ENCODE assay signal across 2 cellular contexts in genomic region chr4:140296871-140297570, GRCh38.
TF ChIP-seq lines count a peak whose summit lies in the region.

No MANE protein-coding gene starts in this region.

TF ChIP-seq in HEK293, 187 proteins besides CTCF, POLR2A, EP300 and RAD21 (continued from another document):
- no peak for TF ChIP-seq ZSCAN5A (tag by site-specific recombination; IDR thresholded peaks at IDR 0.05)
- peak; percentile 50 for TF ChIP-seq PRDM1 (tag by site-specific recombination; IDR thresholded peaks at IDR 0.05)
- peak; percentile 92 for TF ChIP-seq SP7 (tag by site-specific recombination; IDR thresholded peaks at IDR 0.05)
- TF ChIP-seq ZFP69B (tag by site-specific recombination; IDR thresholded peaks at IDR 0.05), result no peak
- no peak for TF ChIP-seq PRDM2 (tag by site-specific recombination; IDR thresholded peaks at IDR 0.05; ENCODE audit: borderline replicate concordance)
- no peak for TF ChIP-seq ZNF544 (tag by site-specific recombination; IDR thresholded peaks at IDR 0.05)
- peak; percentile 29; the same call in 1 of the 2 replicates for TF ChIP-seq GLIS2 (tag by site-specific recombination; IDR thresholded peaks at IDR 0.05)
- peak; percentile 46; the same call in 1 of the 2 replicates for TF ChIP-seq ZNF394 (tag by site-specific recombination; IDR thresholded peaks at IDR 0.05; ENCODE audit: borderline replicate concordance)
- TF ChIP-seq ZNF473 (tag by site-specific recombination; IDR thresholded peaks at IDR 0.05), result no peak
- peak; percentile 58 for TF ChIP-seq GLIS1 (tag by site-specific recombination; IDR thresholded peaks at IDR 0.05)
- 0 out of 2 replicates have a peak, but pooled peaks have one; percentile 28 for TF ChIP-seq ZNF24 (tag by site-specific recombination; IDR thresholded peaks at IDR 0.05)
- peak; percentile 67 for TF ChIP-seq PATZ1 (tag by site-specific recombination; IDR thresholded peaks at IDR 0.05)
- TF ChIP-seq ZNF366 (tag by site-specific recombination; conservative IDR thresholded peaks at IDR 0.05), result peak; percentile 81
- 0 out of 2 replicates have a peak, but pooled peaks have one; percentile 17 for TF ChIP-seq TRIM28 (IDR thresholded peaks at IDR 0.05; ENCODE audit: borderline replicate concordance, low read length)
- TF ChIP-seq ZNF513 (tag by site-specific recombination; IDR thresholded peaks at IDR 0.05), result peak; percentile 35; the same call in 1 of the 2 replicates
TF ChIP-seq in HEK293: peak in this region for 14.

TF ChIP-seq in H1, 55 proteins besides CTCF, POLR2A, EP300 and RAD21 (continued from another document):
- TF ChIP-seq RBBP5 (IDR thresholded peaks at IDR 0.05; ENCODE audit: borderline replicate concordance, low read depth, low read length) (no peak), BACH1 (IDR thresholded peaks at IDR 0.05; ENCODE audit: low read length) (no peak)
